21 cellular contexts compared by ENCODE assay signal in genomic region chr12:32334384-32334783, GRCh38.
DNase-seq lines count a peak whose midpoint lies in the region; ATAC-seq and TF ChIP-seq lines count a peak whose summit lies in the region.
"Had no signal": no experiment of that assay in that cellular context is flagged by ENCODE, and none has a peak within 500 bp of the region (broad histone marks: within the 10 kb centered on the region; RNA-seq: fewer than 3 reads in every experiment).

No MANE protein-coding gene starts in this region.

- H3K4me1 Mint-ChIP-seq in effector memory CD8-positive, alpha-beta T cell (ENCODE audit: low read depth in 2 of 2), result peaks cover 1 to 5% of the 10 kb centered on the region in 2 donors
- H3K4me1 Mint-ChIP-seq: activated naive CD8-positive, alpha-beta T cell treated with anti-CD3 and anti-CD28 coated beads, Interleukin-2, amount 50 U/mL, for 24 hours; naive thymus-derived CD4-positive, alpha-beta T cell had no signal

- H3K36me3 Mint-ChIP-seq in effector memory CD8-positive, alpha-beta T cell (ENCODE audit: insufficient read depth), result peaks cover 5% of the 10 kb centered on the region

- no peak for TF ChIP-seq CTCF in GM12864 (IDR thresholded peaks at IDR 0.05; ENCODE audit: low read depth, low read length, missing control alignments)

- no peak overlapping the region for H3K4me3 Mint-ChIP-seq in effector memory CD8-positive, alpha-beta T cell
- H3K4me3 Mint-ChIP-seq: activated CD4-positive, alpha-beta T cell treated with anti-CD3 and anti-CD28 coated beads, Interleukin-2, amount 10 ng/mL, durations not matched to agents 7 days and 5 days; activated naive CD8-positive, alpha-beta T cell treated with anti-CD3 and anti-CD28 coated beads, Interleukin-2, amount 50 U/mL, for 24 hours; naive thymus-derived CD4-positive, alpha-beta T cell had no signal

- no peak overlapping the region for H3K27ac Mint-ChIP-seq in effector memory CD8-positive, alpha-beta T cell
- H3K27ac Mint-ChIP-seq: activated CD4-positive, alpha-beta T cell treated with anti-CD3 and anti-CD28 coated beads, Interleukin-2, amount 10 ng/mL, durations not matched to agents 7 days and 5 days; activated naive CD8-positive, alpha-beta T cell treated with anti-CD3 and anti-CD28 coated beads, Interleukin-2, amount 50 U/mL, for 24 hours; naive thymus-derived CD4-positive, alpha-beta T cell; progenitor cell of endocrine pancreas had no signal

- peak; percentile 80 for ATAC-seq in GM18517 (IDR thresholded peaks at IDR 0.05; ENCODE audit: unreplicated experiment)
- peak; percentile 66 for ATAC-seq in HG02571 (IDR thresholded peaks at IDR 0.05; ENCODE audit: unreplicated experiment)
- ATAC-seq in effector memory CD8-positive, alpha-beta T cell (replicated peaks), result no peak
- ATAC-seq: activated naive CD8-positive, alpha-beta T cell treated with anti-CD3 and anti-CD28 coated beads, Interleukin-2, amount 50 U/mL, for 24 hours; naive thymus-derived CD4-positive, alpha-beta T cell had no signal

- peak; percentile 24 for DNase-seq in GM12864 (ENCODE audit: low read depth)
- DNase-seq in amniotic epithelial cell (ENCODE audit: low read depth), result peak; percentile 13
- no peak for DNase-seq in NCI-H187 (lab: John Stamatoyannopoulos, UW)
- DNase-seq in effector memory CD8-positive, alpha-beta T cell, result no peak
- DNase-seq in pons (ENCODE audit: low spot score), result no peak
- DNase-seq: activated CD4-positive, alpha-beta T cell treated with anti-CD3 and anti-CD28 coated beads, Interleukin-2, amount 10 ng/mL, durations not matched to agents 7 days and 5 days; activated naive CD8-positive, alpha-beta T cell treated with anti-CD3 and anti-CD28 coated beads, Interleukin-2, amount 50 U/mL, for 24 hours; Karpas-422; naive thymus-derived CD4-positive, alpha-beta T cell; NCI-H1105 treated with DMSO at 0.1 percent for 48 hours; NCI-H2171 treated with DMSO at 0.1 percent for 48 hours; NCI-H748 treated with DMSO at 0.1 percent for 48 hours; stimulated activated CD4-positive, alpha-beta T cell treated with anti-CD3 and anti-CD28 coated beads, Interleukin-4, amount 100 ng/mL, for 1 hour had no signal

- no peak overlapping the region for H3K4me3 ChIP-seq in GM12864 (ENCODE audit: low read depth, low read length)
- H3K4me3 ChIP-seq: cardiac muscle cell, lung, SK-N-MC, skin epidermis, suprapubic skin had no signal

- H3K27me3 Mint-ChIP-seq in effector memory CD8-positive, alpha-beta T cell, result no peaks in the 10 kb centered on the region
- H3K27me3 Mint-ChIP-seq: activated CD4-positive, alpha-beta T cell treated with anti-CD3 and anti-CD28 coated beads, Interleukin-2, amount 10 ng/mL, durations not matched to agents 7 days and 5 days; activated naive CD8-positive, alpha-beta T cell treated with anti-CD3 and anti-CD28 coated beads, Interleukin-2, amount 50 U/mL, for 24 hours; naive thymus-derived CD4-positive, alpha-beta T cell; progenitor cell of endocrine pancreas had no signal

- H3K9me3 Mint-ChIP-seq in effector memory CD8-positive, alpha-beta T cell, result no peaks in the 10 kb centered on the region
- H3K9me3 Mint-ChIP-seq: activated CD4-positive, alpha-beta T cell treated with anti-CD3 and anti-CD28 coated beads, Interleukin-2, amount 10 ng/mL, durations not matched to agents 7 days and 5 days; activated naive CD8-positive, alpha-beta T cell treated with anti-CD3 and anti-CD28 coated beads, Interleukin-2, amount 50 U/mL, for 24 hours; naive thymus-derived CD4-positive, alpha-beta T cell had no signal

Comparison
In these comparisons a context has a peak if more than half of its experiments do, and no peak if none do; other contexts are left out.
1. DNase-seq: peak in GM12864 (single experiment) and amniotic epithelial cell (single experiment); none in NCI-H187 (0 of 2), effector memory CD8-positive, alpha-beta T cell (0 of 3) and pons (single experiment).